ENCODE assay signal across 1 cellular context in the genomic region with DNA sequence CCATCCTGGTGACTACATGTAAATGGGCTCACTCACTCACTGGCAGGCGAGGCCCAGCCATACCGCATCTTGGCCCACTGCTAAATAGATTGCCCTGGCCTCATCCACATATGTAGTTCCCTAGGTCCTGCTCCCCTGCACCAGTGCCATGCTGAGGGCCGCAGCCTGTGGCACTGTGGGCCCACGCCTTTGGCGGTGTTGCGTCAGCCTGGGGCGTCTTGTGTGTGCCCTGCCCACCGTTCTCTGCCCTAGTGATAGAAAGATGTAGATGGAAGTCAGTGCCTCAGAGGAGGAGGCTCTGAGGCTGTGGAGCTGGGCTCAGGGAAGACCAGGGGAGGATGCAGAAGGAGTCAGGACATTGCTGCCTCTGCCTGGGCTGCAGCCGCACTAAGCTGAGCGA.
TF ChIP-seq lines count a peak whose summit lies in the region.

No MANE protein-coding gene starts in this region.

TF ChIP-seq in IMR-90, 13 proteins besides CTCF, POLR2A, EP300 and RAD21:
- no peak for TF ChIP-seq CHD1 (IDR thresholded peaks at IDR 0.05; ENCODE audit: low read depth, low read length)
- no peak for TF ChIP-seq SMC3 (IDR thresholded peaks at IDR 0.05; ENCODE audit: low read depth, low read length)
- TF ChIP-seq, protein P1, sequence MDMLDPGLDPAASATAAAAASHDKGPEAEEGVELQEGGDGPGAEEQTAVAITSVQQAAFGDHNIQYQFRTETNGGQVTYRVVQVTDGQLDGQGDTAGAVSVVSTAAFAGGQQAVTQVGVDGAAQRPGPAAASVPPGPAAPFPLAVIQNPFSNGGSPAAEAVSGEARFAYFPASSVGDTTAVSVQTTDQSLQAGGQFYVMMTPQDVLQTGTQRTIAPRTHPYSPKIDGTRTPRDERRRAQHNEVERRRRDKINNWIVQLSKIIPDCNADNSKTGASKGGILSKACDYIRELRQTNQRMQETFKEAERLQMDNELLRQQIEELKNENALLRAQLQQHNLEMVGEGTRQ (IDR thresholded peaks at IDR 0.05; ENCODE audit: low read depth, low read length): no peak
- no peak for TF ChIP-seq BHLHE40 (IDR thresholded peaks at IDR 0.05; ENCODE audit: low read depth, low read length)
- no peak for TF ChIP-seq FOS (IDR thresholded peaks at IDR 0.05; ENCODE audit: low read depth, low read length)
- TF ChIP-seq RFX5 (IDR thresholded peaks at IDR 0.05; ENCODE audit: low read depth, low read length): no peak
- no peak for TF ChIP-seq MXI1 (IDR thresholded peaks at IDR 0.05; ENCODE audit: borderline replicate concordance, low read depth, low read length)
- TF ChIP-seq NFE2L2 (IDR thresholded peaks at IDR 0.05; ENCODE audit: low read depth, low read length): no peak
- TF ChIP-seq CEBPB (IDR thresholded peaks at IDR 0.05; ENCODE audit: low read depth, low read length): no peak
- TF ChIP-seq MAZ (IDR thresholded peaks at IDR 0.05; ENCODE audit: borderline replicate concordance, low read depth, low read length): no peak
- no peak for TF ChIP-seq RCOR1 (IDR thresholded peaks at IDR 0.05; ENCODE audit: insufficient replicate concordance, low read length)
- TF ChIP-seq, protein P2, sequence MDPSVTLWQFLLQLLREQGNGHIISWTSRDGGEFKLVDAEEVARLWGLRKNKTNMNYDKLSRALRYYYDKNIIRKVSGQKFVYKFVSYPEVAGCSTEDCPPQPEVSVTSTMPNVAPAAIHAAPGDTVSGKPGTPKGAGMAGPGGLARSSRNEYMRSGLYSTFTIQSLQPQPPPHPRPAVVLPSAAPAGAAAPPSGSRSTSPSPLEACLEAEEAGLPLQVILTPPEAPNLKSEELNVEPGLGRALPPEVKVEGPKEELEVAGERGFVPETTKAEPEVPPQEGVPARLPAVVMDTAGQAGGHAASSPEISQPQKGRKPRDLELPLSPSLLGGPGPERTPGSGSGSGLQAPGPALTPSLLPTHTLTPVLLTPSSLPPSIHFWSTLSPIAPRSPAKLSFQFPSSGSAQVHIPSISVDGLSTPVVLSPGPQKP (IDR thresholded peaks at IDR 0.05; ENCODE audit: borderline replicate concordance, low read depth, low read length): no peak
- TF ChIP-seq MAFK (IDR thresholded peaks at IDR 0.05; ENCODE audit: low read depth, low read length): no peak
